In genomic region chr4:127364911-127365310, GRCh38 we compare ENCODE assay signal across 15 cellular contexts.
DNase-seq lines count a peak whose midpoint lies in the region; ATAC-seq and FAIRE-seq lines count a peak whose summit lies in the region.
"Had no signal": no experiment of that assay in that cellular context is flagged by ENCODE, and none has a peak within 500 bp of the region (broad histone marks: within the 10 kb centered on the region; RNA-seq: fewer than 3 reads in every experiment).

No MANE protein-coding gene starts in this region.

- H3K79me1 ChIP-seq in neuronal stem cell (ENCODE audit: low read depth, low read length) = no peaks in the 10 kb centered on the region

- no peak overlapping the region for H2BK15ac ChIP-seq in neuronal stem cell (ENCODE audit: low read length)

- no peaks in the 10 kb centered on the region for H3K9me3 ChIP-seq in neuronal stem cell (replicated peaks in 1 of 2; ENCODE audit: control insufficient read depth in 2 of 2, insufficient read depth in 1 of 2, low read depth in 1 of 2, low read length in 2 of 2)
- H3K9me3 ChIP-seq: A549, BLaER1, HAP-1 had no signal

- H4K8ac ChIP-seq in neuronal stem cell (ENCODE audit: low read depth, low read length) = no peak overlapping the region

- no peak overlapping the region for H3K14ac ChIP-seq in neuronal stem cell (ENCODE audit: low read length)

- peak; percentile 4 for FAIRE-seq in RCC 7860 (lab: Jason Lieb, UNC)
- FAIRE-seq: A549, HTR-8/SVneo had no signal

- no peak overlapping the region for H3K4ac ChIP-seq in neuronal stem cell (ENCODE audit: low read length)

- H3K27me3 ChIP-seq in neuronal stem cell (ENCODE audit: control insufficient read depth in 3 of 3, insufficient read depth in 3 of 3, low read depth in 1 of 3, low read length in 3 of 3) = no peaks in the 10 kb centered on the region
- H3K27me3 ChIP-seq: BLaER1 had no signal

- no peak overlapping the region for H3K23ac ChIP-seq in neuronal stem cell (ENCODE audit: low read depth, low read length, poor library complexity)

- H3K9ac ChIP-seq in neuronal stem cell (ENCODE audit: low read depth, low read length, poor library complexity) = no peak overlapping the region
- H3K9ac ChIP-seq: BLaER1 had no signal

- H3K36me3 ChIP-seq in neuronal stem cell (replicated peaks in 1 of 2; ENCODE audit: control insufficient read depth in 2 of 2, insufficient read depth in 2 of 2, low read length in 2 of 2) = no peaks in the 10 kb centered on the region
- H3K36me3 ChIP-seq: BLaER1, HAP-1 had no signal

- H2BK12ac ChIP-seq in neuronal stem cell (ENCODE audit: low read length) = no peak overlapping the region

- peak overlapping the region; percentile 50 for H2AFZ ChIP-seq in neuronal stem cell (ENCODE audit: low read length)

- no peak overlapping the region for H2BK5ac ChIP-seq in neuronal stem cell (ENCODE audit: low read length)

- no peak overlapping the region for H3K4me2 ChIP-seq in neuronal stem cell (ENCODE audit: insufficient read depth, low read length, poor library complexity, severe bottlenecking)
- H3K4me2 ChIP-seq: A549, BLaER1 had no signal

- DNase-seq in ACHN = peak; percentile 5
- no peak for DNase-seq in RCC 7860 (ENCODE audit: low spot score)
- peak; percentile 7 for DNase-seq in glomerular visceral epithelial cell (ENCODE audit: extremely low spot score)
- no peak for DNase-seq in neuronal stem cell (ENCODE audit: low spot score)
- DNase-seq in NCI-H2227 treated with DMSO at 0.1 percent for 48 hours (lab: John Stamatoyannopoulos, UW) = no peak
- DNase-seq in NCI-H2081 (lab: John Stamatoyannopoulos, UW) = no peak
- DNase-seq: CD4-positive, alpha-beta memory T cell; DMS79 treated with DMSO at 0.1 percent for 48 hours; GF-D8 had no signal

- in situ Hi-C loops in ACHN (cut with HindIII; ENCODE audit: low pct_ligation_motif_present, low pct_unique_long_range_greater_than_20kb, low sequenced_read_pairs) = no loop called here

- no peak overlapping the region for H3K18ac ChIP-seq in neuronal stem cell (ENCODE audit: low read length)

- H3K4me1 ChIP-seq in neuronal stem cell (ENCODE audit: control insufficient read depth in 2 of 2, insufficient read depth in 1 of 2, low read depth in 1 of 2, low read length in 2 of 2) = peaks cover 0 to 2% of the 10 kb centered on the region in 2 donors
- H3K4me1 ChIP-seq: A549, BLaER1, HAP-1 had no signal

- H3K4me3 ChIP-seq in neuronal stem cell (ENCODE audit: low read length in 2 of 2) = no peak overlapping the region
- H3K4me3 ChIP-seq: A549, BLaER1, HAP-1 had no signal

- no peak overlapping the region for H3K27ac ChIP-seq in neuronal stem cell (replicated peaks; ENCODE audit: low read length)
- H3K27ac ChIP-seq: 22Rv1, A549, BLaER1 had no signal

- no peak for ATAC-seq in HG02642 (IDR thresholded peaks at IDR 0.05; ENCODE audit: poor library complexity, unreplicated experiment)
- ATAC-seq: A549 had no signal

- no peak overlapping the region for H2BK120ac ChIP-seq in neuronal stem cell (ENCODE audit: low read depth, low read length)

- no peak overlapping the region for H2AK5ac ChIP-seq in neuronal stem cell (ENCODE audit: low read depth, low read length)

- H4K91ac ChIP-seq in neuronal stem cell (ENCODE audit: low read depth, low read length, poor library complexity) = no peak overlapping the region

Comparison
In these comparisons a context has a peak if more than half of its experiments do, and no peak if none do; other contexts are left out.
1. DNase-seq: peak in ACHN (single experiment) and glomerular visceral epithelial cell (single experiment); none in RCC 7860 (single experiment), neuronal stem cell (single experiment), NCI-H2227 treated with DMSO at 0.1 percent for 48 hours (single experiment) and NCI-H2081 (0 of 2).